1 cellular context compared by ENCODE assay signal in the genomic region with DNA sequence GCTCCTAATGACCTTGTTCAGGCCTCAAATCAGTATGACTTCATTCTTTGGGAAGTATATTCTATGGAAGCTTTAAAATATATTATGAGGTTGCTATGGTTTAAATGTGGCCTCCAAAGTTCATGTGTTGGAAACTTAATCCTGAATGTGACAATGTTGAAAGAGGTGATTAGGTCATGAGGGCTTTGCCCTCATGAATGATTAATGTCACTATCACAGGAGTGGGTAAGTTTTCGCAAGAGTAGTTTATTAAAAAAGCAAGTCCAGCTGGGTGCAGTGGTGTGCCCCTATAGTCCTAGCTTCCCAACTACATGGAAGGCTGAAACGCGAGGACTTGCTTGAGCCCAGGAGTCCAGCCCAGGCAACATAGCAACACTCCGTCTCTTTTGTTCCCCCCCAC.
TF ChIP-seq lines count a peak whose summit lies in the region.

No MANE protein-coding gene starts in this region.

TF ChIP-seq in WTC11, 78 proteins besides CTCF, POLR2A, EP300 and RAD21 (continued from another document):
- TF ChIP-seq, protein P1, sequence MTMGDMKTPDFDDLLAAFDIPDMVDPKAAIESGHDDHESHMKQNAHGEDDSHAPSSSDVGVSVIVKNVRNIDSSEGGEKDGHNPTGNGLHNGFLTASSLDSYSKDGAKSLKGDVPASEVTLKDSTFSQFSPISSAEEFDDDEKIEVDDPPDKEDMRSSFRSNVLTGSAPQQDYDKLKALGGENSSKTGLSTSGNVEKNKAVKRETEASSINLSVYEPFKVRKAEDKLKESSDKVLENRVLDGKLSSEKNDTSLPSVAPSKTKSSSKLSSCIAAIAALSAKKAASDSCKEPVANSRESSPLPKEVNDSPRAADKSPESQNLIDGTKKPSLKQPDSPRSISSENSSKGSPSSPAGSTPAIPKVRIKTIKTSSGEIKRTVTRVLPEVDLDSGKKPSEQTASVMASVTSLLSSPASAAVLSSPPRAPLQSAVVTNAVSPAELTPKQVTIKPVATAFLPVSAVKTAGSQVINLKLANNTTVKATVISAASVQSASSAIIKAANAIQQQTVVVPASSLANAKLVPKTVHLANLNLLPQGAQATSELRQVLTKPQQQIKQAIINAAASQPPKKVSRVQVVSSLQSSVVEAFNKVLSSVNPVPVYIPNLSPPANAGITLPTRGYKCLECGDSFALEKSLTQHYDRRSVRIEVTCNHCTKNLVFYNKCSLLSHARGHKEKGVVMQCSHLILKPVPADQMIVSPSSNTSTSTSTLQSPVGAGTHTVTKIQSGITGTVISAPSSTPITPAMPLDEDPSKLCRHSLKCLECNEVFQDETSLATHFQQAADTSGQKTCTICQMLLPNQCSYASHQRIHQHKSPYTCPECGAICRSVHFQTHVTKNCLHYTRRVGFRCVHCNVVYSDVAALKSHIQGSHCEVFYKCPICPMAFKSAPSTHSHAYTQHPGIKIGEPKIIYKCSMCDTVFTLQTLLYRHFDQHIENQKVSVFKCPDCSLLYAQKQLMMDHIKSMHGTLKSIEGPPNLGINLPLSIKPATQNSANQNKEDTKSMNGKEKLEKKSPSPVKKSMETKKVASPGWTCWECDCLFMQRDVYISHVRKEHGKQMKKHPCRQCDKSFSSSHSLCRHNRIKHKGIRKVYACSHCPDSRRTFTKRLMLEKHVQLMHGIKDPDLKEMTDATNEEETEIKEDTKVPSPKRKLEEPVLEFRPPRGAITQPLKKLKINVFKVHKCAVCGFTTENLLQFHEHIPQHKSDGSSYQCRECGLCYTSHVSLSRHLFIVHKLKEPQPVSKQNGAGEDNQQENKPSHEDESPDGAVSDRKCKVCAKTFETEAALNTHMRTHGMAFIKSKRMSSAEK (CRISPR knock-in tag; IDR thresholded peaks at IDR 0.05; ENCODE audit: borderline replicate concordance): no peak
- TF ChIP-seq CREB1 (CRISPR knock-in tag; IDR thresholded peaks at IDR 0.05) (no peak), GTF2I (CRISPR knock-in tag; conservative IDR thresholded peaks at IDR 0.05) (no peak), NR3C1 (CRISPR knock-in tag; conservative IDR thresholded peaks at IDR 0.05; ENCODE audit: low read depth) (no peak), FOXJ3 (CRISPR knock-in tag; IDR thresholded peaks at IDR 0.05; ENCODE audit: borderline replicate concordance) (no peak), FOXK1 (CRISPR knock-in tag; IDR thresholded peaks at IDR 0.05) (no peak), RELA (CRISPR knock-in tag; IDR thresholded peaks at IDR 0.05; ENCODE audit: borderline replicate concordance) (no peak), HMGA2 (CRISPR knock-in tag; IDR thresholded peaks at IDR 0.05) (no peak)
- TF ChIP-seq, protein P2, sequence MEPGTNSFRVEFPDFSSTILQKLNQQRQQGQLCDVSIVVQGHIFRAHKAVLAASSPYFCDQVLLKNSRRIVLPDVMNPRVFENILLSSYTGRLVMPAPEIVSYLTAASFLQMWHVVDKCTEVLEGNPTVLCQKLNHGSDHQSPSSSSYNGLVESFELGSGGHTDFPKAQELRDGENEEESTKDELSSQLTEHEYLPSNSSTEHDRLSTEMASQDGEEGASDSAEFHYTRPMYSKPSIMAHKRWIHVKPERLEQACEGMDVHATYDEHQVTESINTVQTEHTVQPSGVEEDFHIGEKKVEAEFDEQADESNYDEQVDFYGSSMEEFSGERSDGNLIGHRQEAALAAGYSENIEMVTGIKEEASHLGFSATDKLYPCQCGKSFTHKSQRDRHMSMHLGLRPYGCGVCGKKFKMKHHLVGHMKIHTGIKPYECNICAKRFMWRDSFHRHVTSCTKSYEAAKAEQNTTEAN (CRISPR knock-in tag; IDR thresholded peaks at IDR 0.05): no peak
- TF ChIP-seq, protein P3, sequence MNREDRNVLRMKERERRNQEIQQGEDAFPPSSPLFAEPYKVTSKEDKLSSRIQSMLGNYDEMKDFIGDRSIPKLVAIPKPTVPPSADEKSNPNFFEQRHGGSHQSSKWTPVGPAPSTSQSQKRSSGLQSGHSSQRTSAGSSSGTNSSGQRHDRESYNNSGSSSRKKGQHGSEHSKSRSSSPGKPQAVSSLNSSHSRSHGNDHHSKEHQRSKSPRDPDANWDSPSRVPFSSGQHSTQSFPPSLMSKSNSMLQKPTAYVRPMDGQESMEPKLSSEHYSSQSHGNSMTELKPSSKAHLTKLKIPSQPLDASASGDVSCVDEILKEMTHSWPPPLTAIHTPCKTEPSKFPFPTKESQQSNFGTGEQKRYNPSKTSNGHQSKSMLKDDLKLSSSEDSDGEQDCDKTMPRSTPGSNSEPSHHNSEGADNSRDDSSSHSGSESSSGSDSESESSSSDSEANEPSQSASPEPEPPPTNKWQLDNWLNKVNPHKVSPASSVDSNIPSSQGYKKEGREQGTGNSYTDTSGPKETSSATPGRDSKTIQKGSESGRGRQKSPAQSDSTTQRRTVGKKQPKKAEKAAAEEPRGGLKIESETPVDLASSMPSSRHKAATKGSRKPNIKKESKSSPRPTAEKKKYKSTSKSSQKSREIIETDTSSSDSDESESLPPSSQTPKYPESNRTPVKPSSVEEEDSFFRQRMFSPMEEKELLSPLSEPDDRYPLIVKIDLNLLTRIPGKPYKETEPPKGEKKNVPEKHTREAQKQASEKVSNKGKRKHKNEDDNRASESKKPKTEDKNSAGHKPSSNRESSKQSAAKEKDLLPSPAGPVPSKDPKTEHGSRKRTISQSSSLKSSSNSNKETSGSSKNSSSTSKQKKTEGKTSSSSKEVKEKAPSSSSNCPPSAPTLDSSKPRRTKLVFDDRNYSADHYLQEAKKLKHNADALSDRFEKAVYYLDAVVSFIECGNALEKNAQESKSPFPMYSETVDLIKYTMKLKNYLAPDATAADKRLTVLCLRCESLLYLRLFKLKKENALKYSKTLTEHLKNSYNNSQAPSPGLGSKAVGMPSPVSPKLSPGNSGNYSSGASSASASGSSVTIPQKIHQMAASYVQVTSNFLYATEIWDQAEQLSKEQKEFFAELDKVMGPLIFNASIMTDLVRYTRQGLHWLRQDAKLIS (CRISPR knock-in tag; IDR thresholded peaks at IDR 0.05; ENCODE audit: borderline replicate concordance): no peak
